Comparison of ENCODE assay signal across 12 cellular contexts in genomic region chr16:70419384-70420327, GRCh38. TPM values are rescaled to one million over a fixed set of nuclear protein-coding genes. Genes with fewer than 3 reads are reported as not detected.
DNase-seq lines count a peak whose midpoint lies in the region; ATAC-seq and TF ChIP-seq lines count a peak whose summit lies in the region.
"Had no signal": no experiment of that assay in that cellular context is flagged by ENCODE, and none has a peak within 500 bp of the region (broad histone marks: within the 10 kb centered on the region; RNA-seq: fewer than 3 reads in every experiment).

No MANE protein-coding gene starts in this region.

- intact Hi-C loops in CD8-positive, alpha-beta T cell (cut with DNase I, micrococcal nuclease), result no loop called here
- intact Hi-C loops in naive thymus-derived CD4-positive, alpha-beta T cell (cut with micrococcal nuclease), result loop anchor here in 1 of 2 donors (2.0 kb wide), 1 partner anchor 13 kb away; no protein-coding TSS in a partner anchor

- H3K4me3 Mint-ChIP-seq in CD8-positive, alpha-beta T cell, result peak overlapping the region; percentile 74
- H3K4me3 Mint-ChIP-seq in activated naive CD8-positive, alpha-beta T cell, result peak overlapping the region; percentile 64
- peak overlapping the region; percentile 60 to 86 (median 77) for H3K4me3 Mint-ChIP-seq in naive thymus-derived CD4-positive, alpha-beta T cell

- peak overlapping the region; percentile 48 for H3K4me3 ChIP-seq in CD8-positive, alpha-beta T cell (ENCODE audit: low read depth, low read length)
- no peak overlapping the region for H3K4me3 ChIP-seq in naive thymus-derived CD4-positive, alpha-beta T cell (ENCODE audit: low read length)
- no peak overlapping the region for H3K4me3 ChIP-seq in upper lobe of left lung
- H3K4me3 ChIP-seq: uterus had no signal

- no peak for DNase-seq in CD8-positive, alpha-beta T cell
- DNase-seq in naive thymus-derived CD4-positive, alpha-beta T cell, result peak in 1 of 9 donors; percentile 9
- DNase-seq in caudate nucleus (lab: John Stamatoyannopoulos, UW) (no peak), upper lobe of left lung (no peak)
- DNase-seq: GOT3, NCI-H1694 treated with DMSO at 0.1 percent for 48 hours, NCI-H526, T-helper 2 cell, uterus had no signal

- H3K9me3 Mint-ChIP-seq in CD8-positive, alpha-beta T cell, result no peaks in the 10 kb centered on the region
- no peaks in the 10 kb centered on the region for H3K9me3 Mint-ChIP-seq in activated naive CD8-positive, alpha-beta T cell (ENCODE audit: low read depth)
- no peaks in the 10 kb centered on the region for H3K9me3 Mint-ChIP-seq in naive thymus-derived CD4-positive, alpha-beta T cell

- peak overlapping the region; percentile 29 for H3K27ac ChIP-seq in CD8-positive, alpha-beta T cell (ENCODE audit: low read depth, low read length)
- H3K27ac ChIP-seq in KOPT-K1 (ENCODE audit: low read depth, low read length, poor library complexity, severe bottlenecking), result peak overlapping the region; percentile 88
- H3K27ac ChIP-seq in naive thymus-derived CD4-positive, alpha-beta T cell (ENCODE audit: low read depth, low read length), result peak overlapping the region; percentile 63
- H3K27ac ChIP-seq in caudate nucleus (ENCODE audit: low read depth, low read length), result no peak overlapping the region
- H3K27ac ChIP-seq in upper lobe of left lung, result no peak overlapping the region
- H3K27ac ChIP-seq: uterus had no signal

- no peaks in the 10 kb centered on the region for H3K9me3 ChIP-seq in CD8-positive, alpha-beta T cell (ENCODE audit: low read length)
- H3K9me3 ChIP-seq in KOPT-K1 (ENCODE audit: insufficient read depth, low read length, poor library complexity, severe bottlenecking) (no peaks in the 10 kb centered on the region), upper lobe of left lung (no peaks in the 10 kb centered on the region)
- H3K9me3 ChIP-seq in naive thymus-derived CD4-positive, alpha-beta T cell (ENCODE audit: control insufficient read depth in 2 of 3, low read length in 3 of 3), result no peaks in the 10 kb centered on the region
- H3K9me3 ChIP-seq: uterus had no signal

- no peaks in the 10 kb centered on the region for H3K36me3 ChIP-seq in CD8-positive, alpha-beta T cell (ENCODE audit: insufficient read depth, low read length)
- H3K36me3 ChIP-seq in KOPT-K1 (ENCODE audit: insufficient read depth, low read length) (peaks cover 2% of the 10 kb centered on the region; the same call in 1 of the 2 replicates), upper lobe of left lung (no peaks in the 10 kb centered on the region)
- peaks cover 0 to 2% (median 0%) of the 10 kb centered on the region in 3 experiments for H3K36me3 ChIP-seq in naive thymus-derived CD4-positive, alpha-beta T cell (ENCODE audit: control insufficient read depth in 2 of 3, insufficient read depth in 3 of 3, low read length in 3 of 3)
- H3K36me3 ChIP-seq: uterus had no signal

- peaks cover 50% of the 10 kb centered on the region for H3K4me1 Mint-ChIP-seq in CD8-positive, alpha-beta T cell (ENCODE audit: low read depth)
- peaks cover 57% of the 10 kb centered on the region for H3K4me1 Mint-ChIP-seq in activated naive CD8-positive, alpha-beta T cell (ENCODE audit: low read depth)
- H3K4me1 Mint-ChIP-seq in naive thymus-derived CD4-positive, alpha-beta T cell, result peaks cover 33 to 72% (median 62%) of the 10 kb centered on the region in 7 donors

- H3K4me1 ChIP-seq in CD8-positive, alpha-beta T cell (ENCODE audit: insufficient read depth, low read length), result peaks cover 40% of the 10 kb centered on the region
- peaks cover 11 to 31% of the 10 kb centered on the region in 2 donors for H3K4me1 ChIP-seq in naive thymus-derived CD4-positive, alpha-beta T cell (ENCODE audit: control insufficient read depth in 2 of 2, insufficient read depth in 2 of 2, low read length in 2 of 2)
- H3K4me1 ChIP-seq in upper lobe of left lung, result peaks cover 30 to 50% (median 41%) of the 10 kb centered on the region in 4 donors

- TF ChIP-seq POLR2A in upper lobe of left lung (IDR thresholded peaks at IDR 0.05), result no peak

- ATAC-seq in CD8-positive, alpha-beta T cell, result peak; percentile 34
- ATAC-seq in naive thymus-derived CD4-positive, alpha-beta T cell, result no peak
- ATAC-seq in GM21737 (IDR thresholded peaks at IDR 0.05; ENCODE audit: unreplicated experiment) (no peak), upper lobe of left lung (ENCODE audit: low FRiP score in 2 of 2) (no peak)

- WGBS in upper lobe of left lung, 2 donors, result 77 to 79% methylated on average over 6 to 14 of the region's 14 CpGs

- POLR2A ChIA-PET in CD8-positive, alpha-beta T cell (lab: Charles Lee), result interaction anchor here (0.6 to 3.9 kb wide), 2 partner anchors 39 to 236 kb away, joined by 3 to 14 read pairs; no protein-coding TSS in a partner anchor
- POLR2A ChIA-PET in naive thymus-derived CD4-positive, alpha-beta T cell (lab: Charles Lee), result interaction anchor here (0.9 to 1.6 kb wide), 4 partner anchors 12 to 104 kb away, joined by 3 to 5 read pairs (median 3); partner anchors contain the start of genes COG4, FCSK and SF3B3

- H3K36me3 Mint-ChIP-seq in CD8-positive, alpha-beta T cell, result peaks cover 8% of the 10 kb centered on the region
- H3K36me3 Mint-ChIP-seq in activated naive CD8-positive, alpha-beta T cell, result no peaks in the 10 kb centered on the region
- peaks cover 0 to 14% (median 0%) of the 10 kb centered on the region in 5 donors for H3K36me3 Mint-ChIP-seq in naive thymus-derived CD4-positive, alpha-beta T cell

- TF ChIP-seq EP300 in upper lobe of left lung (IDR thresholded peaks at IDR 0.05), result no peak

- TF ChIP-seq CTCF in CD8-positive, alpha-beta T cell (IDR thresholded peaks at IDR 0.05), result no peak
- TF ChIP-seq CTCF in upper lobe of left lung (IDR thresholded peaks at IDR 0.05), result no peak

- CTCF ChIA-PET in CD8-positive, alpha-beta T cell (lab: Charles Lee), result interaction anchor here (1.0 to 1.4 kb wide), 2 partner anchors 25 to 47 kb away, joined by 3 read pairs; no protein-coding TSS in a partner anchor
- CTCF ChIA-PET in naive thymus-derived CD4-positive, alpha-beta T cell (lab: Charles Lee), result no interaction called here

- no peaks in the 10 kb centered on the region for H3K27me3 ChIP-seq in CD8-positive, alpha-beta T cell (ENCODE audit: insufficient read depth, low read length)
- no peaks in the 10 kb centered on the region for H3K27me3 ChIP-seq in naive thymus-derived CD4-positive, alpha-beta T cell (ENCODE audit: control insufficient read depth in 2 of 2, insufficient read depth in 2 of 2, low read length in 2 of 2)
- no peaks in the 10 kb centered on the region for H3K27me3 ChIP-seq in upper lobe of left lung
- H3K27me3 ChIP-seq: uterus had no signal

- H3K27me3 Mint-ChIP-seq in CD8-positive, alpha-beta T cell (ENCODE audit: low read depth), result no peaks in the 10 kb centered on the region
- no peaks in the 10 kb centered on the region for H3K27me3 Mint-ChIP-seq in activated naive CD8-positive, alpha-beta T cell
- H3K27me3 Mint-ChIP-seq in naive thymus-derived CD4-positive, alpha-beta T cell, result no peaks in the 10 kb centered on the region

- H3K27ac Mint-ChIP-seq in CD8-positive, alpha-beta T cell, result peak overlapping the region; percentile 91
- peak overlapping the region; percentile 88 for H3K27ac Mint-ChIP-seq in activated naive CD8-positive, alpha-beta T cell
- H3K27ac Mint-ChIP-seq in naive thymus-derived CD4-positive, alpha-beta T cell, result peak overlapping the region in 8 of 9 donors; percentile 78 to 92 (median 90)

RNA-seq across cellular contexts. Expression of gene ST3GAL2, which starts 19.2 kb away (rescaled TPM):
- total RNA-seq in CD8-positive, alpha-beta T cell, result 1 to 10 TPM; 5.6 to 6.1 TPM
- total RNA-seq in naive thymus-derived CD4-positive, alpha-beta T cell, result 10 to 100 TPM; 16.6 to 35.9 (median 30.4) TPM
- 10 to 100 TPM; 11.3 to 22.5 TPM for polyA plus RNA-seq in naive thymus-derived CD4-positive, alpha-beta T cell
- 10 to 100 TPM; 12.5 to 50.3 (median 26.1) TPM for total RNA-seq in upper lobe of left lung

RNA-seq across cellular contexts. Expression of gene FCSK, which starts 34.7 kb away (rescaled TPM):
- total RNA-seq in CD8-positive, alpha-beta T cell, result 10 to 100 TPM; 17.8 to 18.2 TPM
- 10 to 100 TPM; 23.7 to 45.2 (median 36.7) TPM for total RNA-seq in naive thymus-derived CD4-positive, alpha-beta T cell
- 10 to 100 TPM in 1 of 2 donors, 1 to 10 TPM in 1; 7.5 to 10.3 TPM for polyA plus RNA-seq in naive thymus-derived CD4-positive, alpha-beta T cell
- total RNA-seq in upper lobe of left lung, result 10 to 100 TPM; 16.0 to 51.3 (median 24.5) TPM

Comparison
In these comparisons a context has a peak if more than half of its experiments do, and no peak if none do; other contexts are left out.
1. H3K27ac ChIP-seq: peak in CD8-positive, alpha-beta T cell (single experiment), KOPT-K1 (single experiment) and naive thymus-derived CD4-positive, alpha-beta T cell (single experiment); none in caudate nucleus (single experiment) and upper lobe of left lung (0 of 4).
2. Peak in every context shown above with its lines, with median percentiles within 50 percentile points of each other: H3K27ac Mint-ChIP-seq and H3K4me3 Mint-ChIP-seq.